Comparison of ENCODE assay signal across 9 cellular contexts in genomic region chr4:139975830-139976272, GRCh38.
DNase-seq lines count a peak whose midpoint lies in the region; ATAC-seq, FAIRE-seq and TF ChIP-seq lines count a peak whose summit lies in the region.
"Had no signal": no experiment of that assay in that cellular context is flagged by ENCODE, and none has a peak within 500 bp of the region (broad histone marks: within the 10 kb centered on the region; RNA-seq: fewer than 3 reads in every experiment).

No MANE protein-coding gene starts in this region.

- peak overlapping the region; percentile 91 for H3K27ac Mint-ChIP-seq in mesothelial cell of epicardium
- H3K27ac Mint-ChIP-seq in stimulated activated effector memory CD8-positive, alpha-beta T cell treated with anti-CD3 and anti-CD28 coated beads, Interleukin-12 subunit alpha, Interleukin-12 subunit beta, amount 100 ng/mL, for 72 hours = no peak overlapping the region

- H3K4me3 ChIP-seq in liver (ENCODE audit: low read depth in 1 of 3, low read length in 3 of 3) (no peak overlapping the region), HepG2 (replicated peaks in 1 of 3; ENCODE audit: insufficient read depth in 1 of 3, low read depth in 2 of 3, low read length in 3 of 3) (no peak overlapping the region), colonic mucosa (no peak overlapping the region), vagina (no peak overlapping the region)

- H2AFZ ChIP-seq in HepG2 (ENCODE audit: low read length) = no peak overlapping the region

- H3K4me2 ChIP-seq in HepG2 (ENCODE audit: low read depth, low read length) = no peak overlapping the region

- FAIRE-seq in HepG2 (lab: Jason Lieb, UNC) = no peak

- H3K9me3 Mint-ChIP-seq in mesothelial cell of epicardium = peaks cover 3% of the 10 kb centered on the region
- no peaks in the 10 kb centered on the region for H3K9me3 Mint-ChIP-seq in stimulated activated effector memory CD8-positive, alpha-beta T cell treated with anti-CD3 and anti-CD28 coated beads, Interleukin-12 subunit alpha, Interleukin-12 subunit beta, amount 100 ng/mL, for 72 hours

- in situ Hi-C loops in HepG2 (cut with HindIII; ENCODE audit: extremely low pct_ligation_motif_present, low pct_unique_long_range_greater_than_20kb) = no loop called here

- H3K79me2 ChIP-seq in HepG2 (ENCODE audit: insufficient read depth, low read length) = no peaks in the 10 kb centered on the region

- CTCF ChIA-PET in HepG2 (lab: Yijun Ruan, JAX; ENCODE audit: low intra/inter-chr PET ratio, low total read pairs) = no interaction called here

- TF ChIP-seq POLR2A in HepG2 (IDR thresholded peaks at IDR 0.05; ENCODE audit: insufficient read depth in 1 of 2, low read depth in 2 of 2, low read length in 2 of 2) (no peak), vagina (IDR thresholded peaks at IDR 0.05) (no peak)

- intact Hi-C loops in HepG2 (cut with micrococcal nuclease; ENCODE audit: unreplicated experiment) = no loop called here
- intact Hi-C loops in colonic mucosa (cut with DNase I) = no loop called here
- intact Hi-C loops in vagina (cut with DNase I) = no loop called here
- intact Hi-C loops in posterior cingulate gyrus (cut with DNase I) = no loop called here

- H3K4me1 ChIP-seq in liver (ENCODE audit: control insufficient read depth in 4 of 4, insufficient read depth in 4 of 4, low read length in 3 of 4) (peaks cover 0 to 9% (median 0%) of the 10 kb centered on the region in 4 donors), HepG2 (ENCODE audit: insufficient read depth, low read length) (no peaks in the 10 kb centered on the region), colonic mucosa (peaks cover 3% of the 10 kb centered on the region), vagina (peaks cover 22% of the 10 kb centered on the region)

- POLR2A ChIA-PET in HepG2 (lab: Yijun Ruan, JAX) = no interaction called here

- no peaks in the 10 kb centered on the region for H3K27me3 Mint-ChIP-seq in mesothelial cell of epicardium (ENCODE audit: low read depth)
- H3K27me3 Mint-ChIP-seq: CD4-positive, alpha-beta memory T cell had no signal

- TF ChIP-seq CTCF in liver (IDR thresholded peaks at IDR 0.05; ENCODE audit: low read depth, low read length, missing input control) (no peak), HepG2 (CRISPR knock-in tag; IDR thresholded peaks at IDR 0.05) (no peak), colonic mucosa (IDR thresholded peaks at IDR 0.05) (no peak), mesothelial cell of epicardium (IDR thresholded peaks at IDR 0.05; ENCODE audit: unreplicated experiment) (no peak), vagina (IDR thresholded peaks at IDR 0.05) (no peak)

- TF ChIP-seq EP300 in HepG2 (IDR thresholded peaks at IDR 0.05; ENCODE audit: low read depth in 2 of 2, low read length in 2 of 2) (no peak), HepG2 (CRISPR knock-in tag; IDR thresholded peaks at IDR 0.05; ENCODE audit: borderline replicate concordance) (no peak)

- TF ChIP-seq RAD21 in liver (IDR thresholded peaks at IDR 0.05) (peak; percentile 38 to 52), HepG2 (CRISPR knock-in tag; IDR thresholded peaks at IDR 0.05) (no peak)

- H3K4me3 Mint-ChIP-seq in mesothelial cell of epicardium = no peak overlapping the region
- H3K4me3 Mint-ChIP-seq in stimulated activated effector memory CD8-positive, alpha-beta T cell treated with anti-CD3 and anti-CD28 coated beads, Interleukin-12 subunit alpha, Interleukin-12 subunit beta, amount 100 ng/mL, for 72 hours = no peak overlapping the region
- H3K4me3 Mint-ChIP-seq: CD4-positive, alpha-beta memory T cell had no signal

- ATAC-seq in HepG2 (no peak), GM18907 (IDR thresholded peaks at IDR 0.05; ENCODE audit: unreplicated experiment) (no peak)
- ATAC-seq in stimulated activated effector memory CD8-positive, alpha-beta T cell treated with anti-CD3 and anti-CD28 coated beads, Interleukin-12 subunit alpha, Interleukin-12 subunit beta, amount 100 ng/mL, for 72 hours = no peak

- H3K9me3 ChIP-seq in liver (ENCODE audit: control insufficient read depth in 4 of 4, low read length in 3 of 4) (no peaks in the 10 kb centered on the region), HepG2 (ENCODE audit: low read length) (no peaks in the 10 kb centered on the region), colonic mucosa (no peaks in the 10 kb centered on the region), vagina (no peaks in the 10 kb centered on the region)

- peaks cover 10% of the 10 kb centered on the region for H3K36me3 Mint-ChIP-seq in mesothelial cell of epicardium
- H3K36me3 Mint-ChIP-seq in stimulated activated effector memory CD8-positive, alpha-beta T cell treated with anti-CD3 and anti-CD28 coated beads, Interleukin-12 subunit alpha, Interleukin-12 subunit beta, amount 100 ng/mL, for 72 hours = no peaks in the 10 kb centered on the region
- H3K36me3 Mint-ChIP-seq: CD4-positive, alpha-beta memory T cell had no signal

- H3K27me3 ChIP-seq in liver (ENCODE audit: control insufficient read depth in 4 of 4, insufficient read depth in 4 of 4, low read length in 3 of 4) (no peaks in the 10 kb centered on the region), HepG2 (ENCODE audit: control insufficient read depth in 1 of 2, insufficient read depth in 2 of 2, low read length in 2 of 2) (peaks cover 0 to 1% of the 10 kb centered on the region in 2 experiments; a peak in 2 of 5 replicates), colonic mucosa (no peaks in the 10 kb centered on the region), vagina (no peaks in the 10 kb centered on the region)

- H3K27ac ChIP-seq in liver (ENCODE audit: low read depth in 1 of 2, low read length in 2 of 2) (peak overlapping the region; percentile 10 to 55), HepG2 (ENCODE audit: extremely low read length, insufficient read depth, low read length) (no peak overlapping the region), colonic mucosa (peak overlapping the region; percentile 2), vagina (peak overlapping the region; percentile 76)

- H3K36me3 ChIP-seq in liver (ENCODE audit: control insufficient read depth in 4 of 4, insufficient read depth in 3 of 4, low read depth in 1 of 4, low read length in 3 of 4) (no peaks in the 10 kb centered on the region), HepG2 (replicated peaks in 1 of 2; ENCODE audit: control insufficient read depth in 1 of 2, insufficient read depth in 2 of 2, low read length in 2 of 2) (no peaks in the 10 kb centered on the region), colonic mucosa (no peaks in the 10 kb centered on the region), vagina (no peaks in the 10 kb centered on the region)

- WGBS in liver = 24% methylated on average over 1 of the region's 1 CpG
- WGBS in HepG2 (ENCODE audit: low lambda C conversion rate) = 10% methylated on average over 1 of the region's 1 CpG

- H3K4me1 Mint-ChIP-seq in mesothelial cell of epicardium = peaks cover 23% of the 10 kb centered on the region
- no peaks in the 10 kb centered on the region for H3K4me1 Mint-ChIP-seq in stimulated activated effector memory CD8-positive, alpha-beta T cell treated with anti-CD3 and anti-CD28 coated beads, Interleukin-12 subunit alpha, Interleukin-12 subunit beta, amount 100 ng/mL, for 72 hours

- no peak for DNase-seq in HepG2 (ENCODE audit: low spot score)
- DNase-seq in colonic mucosa = no peak
- no peak for DNase-seq in mesothelial cell of epicardium (ENCODE audit: low spot score in 2 of 2, unreplicated experiment in 2 of 2)
- no peak for DNase-seq in vagina (ENCODE audit: extremely low spot score in 2 of 2)
- no peak for DNase-seq in posterior cingulate gyrus
- no peak for DNase-seq in stimulated activated effector memory CD8-positive, alpha-beta T cell treated with anti-CD3 and anti-CD28 coated beads, Interleukin-12 subunit alpha, Interleukin-12 subunit beta, amount 100 ng/mL, for 72 hours (ENCODE audit: low spot score in 2 of 2)
- DNase-seq: CD4-positive, alpha-beta memory T cell had no signal

- BruUV-seq in HepG2 (replicated peaks; lab: Mats Ljungman, UMichigan) = no TSS peak

- H3K9ac ChIP-seq in liver (ENCODE audit: low read depth in 1 of 2, low read length in 2 of 2) (no peak overlapping the region), HepG2 (ENCODE audit: insufficient read depth, low read depth, low read length) (no peak overlapping the region), colonic mucosa (ENCODE audit: low read depth in 2 of 2, low read length in 2 of 2) (no peak overlapping the region)

- H4K20me1 ChIP-seq in HepG2 (ENCODE audit: insufficient read depth, low read length) = no peaks in the 10 kb centered on the region

TF ChIP-seq in liver, 16 proteins besides CTCF, POLR2A, EP300 and RAD21 (continues in another document):
- TF ChIP-seq EGR1 (IDR thresholded peaks at IDR 0.05; ENCODE audit: low read depth in 2 of 2) = peak; percentile 28 to 48
- TF ChIP-seq MAX (IDR thresholded peaks at IDR 0.05) = peak; percentile 34

TF ChIP-seq in HepG2, 621 proteins besides CTCF, POLR2A, EP300 and RAD21 (continues in another document):
- TF ChIP-seq PHF8 (CRISPR knock-in tag; IDR thresholded peaks at IDR 0.05) (no peak), ZNF720 (CRISPR knock-in tag; IDR thresholded peaks at IDR 0.05) (no peak), ZFP1 (CRISPR knock-in tag; IDR thresholded peaks at IDR 0.05) (no peak), TRIM22 (IDR thresholded peaks at IDR 0.05) (no peak), ZNF496 (CRISPR knock-in tag; IDR thresholded peaks at IDR 0.05; ENCODE audit: insufficient replicate concordance) (no peak), PCBP2 (optimal IDR thresholded peaks at IDR 0.05; ENCODE audit: low read depth, low read length, poor library complexity, severe bottlenecking) (no peak), ATF5 (CRISPR knock-in tag; IDR thresholded peaks at IDR 0.05; ENCODE audit: low read depth) (no peak)
